14 cellular contexts compared by ENCODE assay signal in the genomic region with DNA sequence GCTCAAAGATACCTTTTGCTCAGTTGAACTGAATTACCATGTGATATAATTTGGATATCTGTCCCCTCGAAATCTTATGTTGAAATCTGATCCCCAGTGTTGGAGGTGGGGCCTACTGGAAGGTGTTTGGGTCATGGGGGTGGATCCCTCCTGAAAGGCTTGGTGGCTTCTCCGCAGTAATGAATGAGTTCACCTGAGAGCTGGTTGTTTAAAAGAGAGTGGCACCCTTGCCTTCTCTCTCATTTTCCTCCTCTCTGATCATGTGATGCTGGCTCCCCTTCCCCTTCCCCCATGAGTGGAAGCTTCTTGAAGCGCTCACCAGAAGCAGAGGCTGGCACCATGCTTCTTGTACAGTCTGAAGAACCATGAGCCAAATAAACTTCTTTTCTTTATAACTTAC.
DNase-seq lines count a peak whose midpoint lies in the region; ATAC-seq, FAIRE-seq and TF ChIP-seq lines count a peak whose summit lies in the region.
"Had no signal": no experiment of that assay in that cellular context is flagged by ENCODE, and none has a peak within 500 bp of the region (broad histone marks: within the 10 kb centered on the region; RNA-seq: fewer than 3 reads in every experiment).

No MANE protein-coding gene starts in this region.

- H3K27ac ChIP-seq in HUES64 (ENCODE audit: low read depth, low read length) (0 out of 2 replicates have a peak overlapping the region, but pooled peaks have one; percentile 5), breast epithelium (peak overlapping the region; percentile 76 to 86), lower lobe of right lung (peak overlapping the region; percentile 7), stomach smooth muscle (ENCODE audit: low read length) (peak overlapping the region; percentile 49)
- no peak overlapping the region for H3K27ac ChIP-seq in CD4-positive, alpha-beta memory T cell (ENCODE audit: low read depth, low read length)

- POLR2A ChIA-PET in CD4-positive, alpha-beta memory T cell (lab: Charles Lee; ENCODE audit: partially characterized antibody) = no interaction called here

- 36% methylated on average over 3 of the region's 3 CpGs for WGBS in HUES64

- no peak for TF ChIP-seq POLR2A in breast epithelium (IDR thresholded peaks at IDR 0.05)

- DNase-seq in breast epithelium (ENCODE audit: low spot score in 2 of 2) = no peak
- DNase-seq in lower lobe of right lung = no peak
- DNase-seq in D721Med (ENCODE audit: insufficient read length, low spot score) = no peak
- no peak for DNase-seq in T1000 (lab: John Stamatoyannopoulos, UW)
- no peak for DNase-seq in CD4-positive, alpha-beta memory T cell
- DNase-seq: activated T-cell treated with anti-CD3 and anti-CD28 coated beads, Interleukin-2, amount 50 U/mL, for 72 hours; posterior cingulate gyrus; stimulated activated CD4-positive, alpha-beta T cell treated with anti-CD3 and anti-CD28 coated beads, Interleukin-15, amount 100 ng/mL, for 24 hours; testis had no signal

- no peak overlapping the region for H3K4me3 ChIP-seq in HUES64 (ENCODE audit: low read length)
- H3K4me3 ChIP-seq in breast epithelium = no peak overlapping the region
- H3K4me3 ChIP-seq in lower lobe of right lung = no peak overlapping the region
- no peak overlapping the region for H3K4me3 ChIP-seq in stomach smooth muscle (ENCODE audit: low read length in 2 of 2)
- no peak overlapping the region for H3K4me3 ChIP-seq in CD4-positive, alpha-beta memory T cell (ENCODE audit: low read length in 2 of 2)
- H3K4me3 ChIP-seq: testis had no signal

- H3K27me3 ChIP-seq in HUES64 (ENCODE audit: insufficient read depth, low read length) (no peaks in the 10 kb centered on the region), breast epithelium (no peaks in the 10 kb centered on the region), lower lobe of right lung (ENCODE audit: low read depth) (no peaks in the 10 kb centered on the region), stomach smooth muscle (ENCODE audit: control insufficient read depth in 1 of 2, insufficient read depth in 2 of 2, low read length in 2 of 2) (no peaks in the 10 kb centered on the region)
- no peaks in the 10 kb centered on the region for H3K27me3 ChIP-seq in CD4-positive, alpha-beta memory T cell (ENCODE audit: insufficient read depth, low read length)
- H3K27me3 ChIP-seq: testis had no signal

- H3K4me1 ChIP-seq in HUES64 (ENCODE audit: insufficient read depth, low read length) (peaks cover 21% of the 10 kb centered on the region), breast epithelium (no peaks in the 10 kb centered on the region), lower lobe of right lung (peaks cover 34% of the 10 kb centered on the region), stomach smooth muscle (ENCODE audit: control insufficient read depth, insufficient read depth, low read length) (peaks cover 27% of the 10 kb centered on the region)
- no peaks in the 10 kb centered on the region for H3K4me1 ChIP-seq in CD4-positive, alpha-beta memory T cell (ENCODE audit: insufficient read depth, low read length)
- H3K4me1 ChIP-seq: testis had no signal

- H3K9me3 ChIP-seq in HUES64 (ENCODE audit: insufficient read depth, low read depth, low read length) = no peaks in the 10 kb centered on the region
- H3K9me3 ChIP-seq in breast epithelium = no peaks in the 10 kb centered on the region
- no peaks in the 10 kb centered on the region for H3K9me3 ChIP-seq in lower lobe of right lung
- H3K9me3 ChIP-seq in stomach smooth muscle (ENCODE audit: control insufficient read depth in 2 of 2, low read length in 2 of 2) = no peaks in the 10 kb centered on the region
- H3K9me3 ChIP-seq in CD4-positive, alpha-beta memory T cell (ENCODE audit: control insufficient read depth in 1 of 2, low read length in 2 of 2) = no peaks in the 10 kb centered on the region
- H3K9me3 ChIP-seq: testis had no signal

- peak overlapping the region in 1 of 7 donors; percentile 45 for H3K27ac Mint-ChIP-seq in CD4-positive, alpha-beta memory T cell
- H3K27ac Mint-ChIP-seq: activated T-cell treated with anti-CD3 and anti-CD28 coated beads, Interleukin-2, amount 50 U/mL, for 72 hours had no signal

- FAIRE-seq in D721Med (lab: Jason Lieb, UNC) = no peak
- FAIRE-seq: colon, HTR-8/SVneo had no signal

- ATAC-seq in lower lobe of right lung (no peak), SK-N-SH treated with all-trans-retinoic acid at 6 μM for 48 hours (no peak)
- ATAC-seq: activated T-cell treated with anti-CD3 and anti-CD28 coated beads, Interleukin-2, amount 50 U/mL, for 72 hours had no signal

- intact Hi-C loops in breast epithelium (cut with DNase I; ENCODE audit: low total_unique reads) (no loop called here), lower lobe of right lung (cut with DNase I) (no loop called here)
- intact Hi-C loops in CD4-positive, alpha-beta memory T cell (cut with micrococcal nuclease) = no loop called here

- no peaks in the 10 kb centered on the region for H3K9me3 Mint-ChIP-seq in CD4-positive, alpha-beta memory T cell
- H3K9me3 Mint-ChIP-seq: activated T-cell treated with anti-CD3 and anti-CD28 coated beads, Interleukin-2, amount 50 U/mL, for 72 hours had no signal

- H3K36me3 ChIP-seq in HUES64 (ENCODE audit: insufficient read depth, low read length) (no peaks in the 10 kb centered on the region), breast epithelium (no peaks in the 10 kb centered on the region), lower lobe of right lung (peaks cover 24% of the 10 kb centered on the region), stomach smooth muscle (ENCODE audit: control insufficient read depth in 2 of 2, insufficient read depth in 2 of 2, low read length in 2 of 2) (peaks cover 20 to 28% of the 10 kb centered on the region in 2 donors)
- H3K36me3 ChIP-seq in CD4-positive, alpha-beta memory T cell (ENCODE audit: insufficient read depth, low read length) = no peaks in the 10 kb centered on the region

- no peak for TF ChIP-seq CTCF in breast epithelium (IDR thresholded peaks at IDR 0.05)
- TF ChIP-seq CTCF in lower lobe of right lung (IDR thresholded peaks at IDR 0.05) = no peak
- no peak for TF ChIP-seq CTCF in D721Med (IDR thresholded peaks at IDR 0.05; ENCODE audit: insufficient read depth, missing control alignments)

- peaks cover 0 to 8% (median 4%) of the 10 kb centered on the region in 4 donors for H3K4me1 Mint-ChIP-seq in CD4-positive, alpha-beta memory T cell

- H3K4me3 Mint-ChIP-seq in CD4-positive, alpha-beta memory T cell = no peak overlapping the region
- H3K4me3 Mint-ChIP-seq: activated T-cell treated with anti-CD3 and anti-CD28 coated beads, Interleukin-2, amount 50 U/mL, for 72 hours had no signal

- CTCF ChIA-PET in CD4-positive, alpha-beta memory T cell (lab: Charles Lee; ENCODE audit: partially characterized antibody) = interaction anchor here (0.9 to 1.9 kb wide), 2 partner anchors 36 to 60 kb away, joined by 3 to 4 read pairs; a partner anchor contains a TSS

- no peaks in the 10 kb centered on the region for H3K36me3 Mint-ChIP-seq in CD4-positive, alpha-beta memory T cell

- H3K9ac ChIP-seq in HUES64 (ENCODE audit: low read depth, low read length) (no peak overlapping the region), stomach smooth muscle (ENCODE audit: low read length in 2 of 2) (no peak overlapping the region)

- H3K27me3 Mint-ChIP-seq in CD4-positive, alpha-beta memory T cell = no peaks in the 10 kb centered on the region

TF ChIP-seq in SK-N-SH treated with all-trans-retinoic acid at 6 μM for 48 hours, 23 proteins besides CTCF, POLR2A, EP300 and RAD21 (continues in another document):
- no peak for TF ChIP-seq ZFP30 (CRISPR knock-in tag; IDR thresholded peaks at IDR 0.05)
- TF ChIP-seq CSDC2 (CRISPR knock-in tag; IDR thresholded peaks at IDR 0.05) = no peak
- no peak for TF ChIP-seq SNAI2 (CRISPR knock-in tag; IDR thresholded peaks at IDR 0.05)
- TF ChIP-seq, protein P1, sequence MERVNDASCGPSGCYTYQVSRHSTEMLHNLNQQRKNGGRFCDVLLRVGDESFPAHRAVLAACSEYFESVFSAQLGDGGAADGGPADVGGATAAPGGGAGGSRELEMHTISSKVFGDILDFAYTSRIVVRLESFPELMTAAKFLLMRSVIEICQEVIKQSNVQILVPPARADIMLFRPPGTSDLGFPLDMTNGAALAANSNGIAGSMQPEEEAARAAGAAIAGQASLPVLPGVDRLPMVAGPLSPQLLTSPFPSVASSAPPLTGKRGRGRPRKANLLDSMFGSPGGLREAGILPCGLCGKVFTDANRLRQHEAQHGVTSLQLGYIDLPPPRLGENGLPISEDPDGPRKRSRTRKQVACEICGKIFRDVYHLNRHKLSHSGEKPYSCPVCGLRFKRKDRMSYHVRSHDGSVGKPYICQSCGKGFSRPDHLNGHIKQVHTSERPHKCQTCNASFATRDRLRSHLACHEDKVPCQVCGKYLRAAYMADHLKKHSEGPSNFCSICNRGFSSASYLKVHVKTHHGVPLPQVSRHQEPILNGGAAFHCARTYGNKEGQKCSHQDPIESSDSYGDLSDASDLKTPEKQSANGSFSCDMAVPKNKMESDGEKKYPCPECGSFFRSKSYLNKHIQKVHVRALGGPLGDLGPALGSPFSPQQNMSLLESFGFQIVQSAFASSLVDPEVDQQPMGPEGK (CRISPR knock-in tag; IDR thresholded peaks at IDR 0.05; ENCODE audit: borderline replicate concordance) = no peak
- TF ChIP-seq ESRRG (CRISPR knock-in tag; IDR thresholded peaks at IDR 0.05) = no peak
- TF ChIP-seq, protein P2, sequence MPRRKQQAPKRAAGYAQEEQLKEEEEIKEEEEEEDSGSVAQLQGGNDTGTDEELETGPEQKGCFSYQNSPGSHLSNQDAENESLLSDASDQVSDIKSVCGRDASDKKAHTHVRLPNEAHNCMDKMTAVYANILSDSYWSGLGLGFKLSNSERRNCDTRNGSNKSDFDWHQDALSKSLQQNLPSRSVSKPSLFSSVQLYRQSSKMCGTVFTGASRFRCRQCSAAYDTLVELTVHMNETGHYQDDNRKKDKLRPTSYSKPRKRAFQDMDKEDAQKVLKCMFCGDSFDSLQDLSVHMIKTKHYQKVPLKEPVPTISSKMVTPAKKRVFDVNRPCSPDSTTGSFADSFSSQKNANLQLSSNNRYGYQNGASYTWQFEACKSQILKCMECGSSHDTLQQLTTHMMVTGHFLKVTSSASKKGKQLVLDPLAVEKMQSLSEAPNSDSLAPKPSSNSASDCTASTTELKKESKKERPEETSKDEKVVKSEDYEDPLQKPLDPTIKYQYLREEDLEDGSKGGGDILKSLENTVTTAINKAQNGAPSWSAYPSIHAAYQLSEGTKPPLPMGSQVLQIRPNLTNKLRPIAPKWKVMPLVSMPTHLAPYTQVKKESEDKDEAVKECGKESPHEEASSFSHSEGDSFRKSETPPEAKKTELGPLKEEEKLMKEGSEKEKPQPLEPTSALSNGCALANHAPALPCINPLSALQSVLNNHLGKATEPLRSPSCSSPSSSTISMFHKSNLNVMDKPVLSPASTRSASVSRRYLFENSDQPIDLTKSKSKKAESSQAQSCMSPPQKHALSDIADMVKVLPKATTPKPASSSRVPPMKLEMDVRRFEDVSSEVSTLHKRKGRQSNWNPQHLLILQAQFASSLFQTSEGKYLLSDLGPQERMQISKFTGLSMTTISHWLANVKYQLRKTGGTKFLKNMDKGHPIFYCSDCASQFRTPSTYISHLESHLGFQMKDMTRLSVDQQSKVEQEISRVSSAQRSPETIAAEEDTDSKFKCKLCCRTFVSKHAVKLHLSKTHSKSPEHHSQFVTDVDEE (CRISPR knock-in tag; IDR thresholded peaks at IDR 0.05) = no peak
- no peak for TF ChIP-seq ZNF8 (CRISPR knock-in tag; IDR thresholded peaks at IDR 0.05)
- TF ChIP-seq BACH2 (CRISPR knock-in tag; IDR thresholded peaks at IDR 0.05; ENCODE audit: borderline replicate concordance) = no peak
